1 cellular context compared by ENCODE assay signal in the genomic region with DNA sequence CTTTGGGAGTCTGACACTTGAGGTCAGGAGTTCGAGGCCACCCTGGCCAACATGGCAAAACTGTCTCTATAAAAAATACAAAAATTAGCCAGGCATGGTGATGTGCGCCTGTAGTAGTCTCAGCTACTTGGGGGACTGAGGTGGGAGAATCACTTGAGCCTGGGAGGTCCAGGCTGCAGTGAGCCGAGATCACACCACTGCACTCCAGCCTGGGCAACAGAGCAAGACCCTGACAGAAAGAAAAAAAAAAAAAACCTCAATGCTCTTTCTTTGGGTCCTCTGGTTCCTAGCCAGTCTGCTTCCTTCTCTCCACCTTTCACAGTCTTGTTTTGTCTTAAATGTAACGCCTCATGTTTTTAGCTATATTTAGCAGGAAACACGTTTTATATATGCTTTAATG.
TF ChIP-seq lines count a peak whose summit lies in the region.

No MANE protein-coding gene starts in this region.

TF ChIP-seq in K562, 482 proteins besides CTCF, POLR2A, EP300 and RAD21:
- TF ChIP-seq RBM25 (IDR thresholded peaks at IDR 0.05; ENCODE audit: low read depth, low read length, severe bottlenecking): peak; percentile 30
- TF ChIP-seq YBX1 (IDR thresholded peaks at IDR 0.05): no peak
- TF ChIP-seq ZNF121 (CRISPR knock-in tag; conservative IDR thresholded peaks at IDR 0.05): peak; percentile 64
- TF ChIP-seq, protein P1, sequence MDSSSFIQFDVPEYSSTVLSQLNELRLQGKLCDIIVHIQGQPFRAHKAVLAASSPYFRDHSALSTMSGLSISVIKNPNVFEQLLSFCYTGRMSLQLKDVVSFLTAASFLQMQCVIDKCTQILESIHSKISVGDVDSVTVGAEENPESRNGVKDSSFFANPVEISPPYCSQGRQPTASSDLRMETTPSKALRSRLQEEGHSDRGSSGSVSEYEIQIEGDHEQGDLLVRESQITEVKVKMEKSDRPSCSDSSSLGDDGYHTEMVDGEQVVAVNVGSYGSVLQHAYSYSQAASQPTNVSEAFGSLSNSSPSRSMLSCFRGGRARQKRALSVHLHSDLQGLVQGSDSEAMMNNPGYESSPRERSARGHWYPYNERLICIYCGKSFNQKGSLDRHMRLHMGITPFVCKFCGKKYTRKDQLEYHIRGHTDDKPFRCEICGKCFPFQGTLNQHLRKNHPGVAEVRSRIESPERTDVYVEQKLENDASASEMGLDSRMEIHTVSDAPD (CRISPR knock-in tag; IDR thresholded peaks at IDR 0.05): no peak
TF ChIP-seq in K562: peak in this region for 2.
